Comparison of ENCODE assay signal across 8 cellular contexts in the genomic region with DNA sequence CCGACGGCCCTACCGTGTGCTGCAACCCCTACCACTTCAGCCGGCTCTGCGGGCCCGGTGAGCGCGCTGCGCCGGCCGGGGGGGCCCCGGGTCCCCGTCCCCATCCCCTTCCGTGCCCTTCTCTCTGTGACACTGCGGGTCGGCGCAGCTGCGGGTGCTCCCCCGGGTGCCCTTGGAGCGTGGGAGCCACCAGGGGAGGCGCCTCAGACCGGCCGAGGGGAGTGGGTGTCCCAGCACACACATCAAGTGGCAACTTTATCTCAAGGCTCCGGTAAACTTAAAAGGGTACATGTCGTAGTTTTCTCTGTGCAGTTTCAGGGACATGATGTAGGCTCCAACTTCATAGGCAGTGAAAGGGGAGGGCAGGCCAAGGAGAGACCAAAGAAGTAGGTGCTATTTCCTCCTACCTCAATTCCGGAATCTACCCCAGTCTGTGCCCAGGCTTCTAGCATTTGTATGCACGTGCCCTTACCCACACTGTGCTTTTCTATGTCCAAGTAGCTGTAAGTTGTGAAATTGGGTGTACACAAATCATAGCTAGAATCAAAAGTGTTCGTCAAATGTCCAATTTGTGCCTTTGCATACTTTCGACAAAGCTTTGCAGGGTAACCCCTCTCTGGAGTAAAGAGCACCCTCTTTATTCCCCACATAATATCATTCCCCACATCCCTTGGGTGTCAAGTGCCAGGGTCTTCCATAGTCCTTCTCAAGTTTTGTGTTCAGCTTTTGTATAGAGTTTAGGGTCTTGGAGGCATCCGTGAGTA. TPM values are rescaled to one million over a fixed set of nuclear protein-coding genes. Genes with fewer than 3 reads are reported as not detected.
DNase-seq lines count a peak whose midpoint lies in the region; ATAC-seq and TF ChIP-seq lines count a peak whose summit lies in the region.

No MANE protein-coding gene starts in this region.

- CTCF ChIA-PET in activated CD4-positive, alpha-beta T cell treated with anti-CD3 and anti-CD28 coated beads, Interleukin-2, amount 10 ng/mL, durations not matched to agents 7 days and 5 days (lab: Charles Lee): interaction anchor here (1.0 to 1.5 kb wide), 4 partner anchors 9 to 176 kb away, joined by 3 to 8 read pairs (median 5); no protein-coding TSS in a partner anchor

- no peaks in the 10 kb centered on the region for H3K36me3 Mint-ChIP-seq in activated CD4-positive, alpha-beta T cell treated with anti-CD3 and anti-CD28 coated beads, Interleukin-2, amount 10 ng/mL, durations not matched to agents 7 days and 5 days (ENCODE audit: low read depth)
- no peaks in the 10 kb centered on the region for H3K36me3 Mint-ChIP-seq in activated T-helper 2 cell treated with anti-CD3 and anti-CD28 coated beads, Interferon-gamma antibody, Interleukin-2, Interleukin-4, amounts not matched to agents 10 μg/mL and 5 μg/mL and 100 μg/mL, durations not matched to agents 14 hours and 24 hours and 36 hours (ENCODE audit: low read depth)

- peaks cover 24% of the 10 kb centered on the region for H3K4me1 Mint-ChIP-seq in activated CD4-positive, alpha-beta T cell treated with anti-CD3 and anti-CD28 coated beads, Interleukin-2, amount 10 ng/mL, durations not matched to agents 7 days and 5 days
- H3K4me1 Mint-ChIP-seq in activated T-helper 2 cell treated with anti-CD3 and anti-CD28 coated beads, Interferon-gamma antibody, Interleukin-2, Interleukin-4, amounts not matched to agents 10 μg/mL and 5 μg/mL and 100 μg/mL, durations not matched to agents 14 hours and 24 hours and 36 hours (ENCODE audit: low read depth): peaks cover 10% of the 10 kb centered on the region

- H3K27me3 Mint-ChIP-seq in activated CD4-positive, alpha-beta T cell treated with anti-CD3 and anti-CD28 coated beads, Interleukin-2, amount 10 ng/mL, durations not matched to agents 7 days and 5 days: peaks cover 26% of the 10 kb centered on the region
- peaks cover 23% of the 10 kb centered on the region for H3K27me3 Mint-ChIP-seq in activated T-helper 2 cell treated with anti-CD3 and anti-CD28 coated beads, Interferon-gamma antibody, Interleukin-2, Interleukin-4, amounts not matched to agents 10 μg/mL and 5 μg/mL and 100 μg/mL, durations not matched to agents 14 hours and 24 hours and 36 hours (ENCODE audit: low read depth)

- POLR2A ChIA-PET in activated CD4-positive, alpha-beta T cell treated with anti-CD3 and anti-CD28 coated beads, Interleukin-2, amount 10 ng/mL, durations not matched to agents 7 days and 5 days (lab: Charles Lee): no interaction called here

- no peaks in the 10 kb centered on the region for H3K36me3 ChIP-seq in testis (ENCODE audit: low read depth, missing control alignments)

- no peaks in the 10 kb centered on the region for H3K27me3 ChIP-seq in testis

- H3K4me3 ChIP-seq in testis: peak overlapping the region; percentile 65 to 76

- ATAC-seq in GM19467 (IDR thresholded peaks at IDR 0.05; ENCODE audit: unreplicated experiment): no peak

- no peaks in the 10 kb centered on the region for H3K9me3 ChIP-seq in testis

- H3K9me3 Mint-ChIP-seq in activated CD4-positive, alpha-beta T cell treated with anti-CD3 and anti-CD28 coated beads, Interleukin-2, amount 10 ng/mL, durations not matched to agents 7 days and 5 days: no peaks in the 10 kb centered on the region
- H3K9me3 Mint-ChIP-seq in activated T-helper 2 cell treated with anti-CD3 and anti-CD28 coated beads, Interferon-gamma antibody, Interleukin-2, Interleukin-4, amounts not matched to agents 10 μg/mL and 5 μg/mL and 100 μg/mL, durations not matched to agents 14 hours and 24 hours and 36 hours: no peaks in the 10 kb centered on the region

- TF ChIP-seq CTCF in testis (IDR thresholded peaks at IDR 0.05): no peak

- intact Hi-C loops in activated T-helper 2 cell treated with anti-CD3 and anti-CD28 coated beads, Interferon-gamma antibody, Interleukin-2, Interleukin-4, amounts not matched to agents 10 μg/mL and 5 μg/mL and 100 μg/mL, durations not matched to agents 14 hours and 24 hours and 36 hours (cut with micrococcal nuclease): loop anchor here (5.0 kb wide), 2 partner anchors 67 to 1138 kb away; a partner anchor contains a TSS
- intact Hi-C loops in testis (cut with DNase I; ENCODE audit: low total_unique reads): loop anchor here (10.0 kb wide), 2 partner anchors 71 to 141 kb away; no protein-coding TSS in a partner anchor

- H3K4me3 Mint-ChIP-seq in activated CD4-positive, alpha-beta T cell treated with anti-CD3 and anti-CD28 coated beads, Interleukin-2, amount 10 ng/mL, durations not matched to agents 7 days and 5 days: peak overlapping the region; percentile 55
- peak overlapping the region; percentile 66 for H3K4me3 Mint-ChIP-seq in activated T-helper 2 cell treated with anti-CD3 and anti-CD28 coated beads, Interferon-gamma antibody, Interleukin-2, Interleukin-4, amounts not matched to agents 10 μg/mL and 5 μg/mL and 100 μg/mL, durations not matched to agents 14 hours and 24 hours and 36 hours (ENCODE audit: low read depth)

- H3K27ac Mint-ChIP-seq in activated CD4-positive, alpha-beta T cell treated with anti-CD3 and anti-CD28 coated beads, Interleukin-2, amount 10 ng/mL, durations not matched to agents 7 days and 5 days: no peak overlapping the region
- H3K27ac Mint-ChIP-seq in activated T-helper 2 cell treated with anti-CD3 and anti-CD28 coated beads, Interferon-gamma antibody, Interleukin-2, Interleukin-4, amounts not matched to agents 10 μg/mL and 5 μg/mL and 100 μg/mL, durations not matched to agents 14 hours and 24 hours and 36 hours: no peak overlapping the region

- no peak for DNase-seq in activated CD4-positive, alpha-beta T cell treated with anti-CD3 and anti-CD28 coated beads, Interleukin-2, amount 10 ng/mL, durations not matched to agents 7 days and 5 days
- no peak for DNase-seq in activated CD4-positive, alpha-beta T cell treated with anti-CD3 and anti-CD28 coated beads, Interleukin-2, amount 50 U/mL, for 48 hours
- no peak for DNase-seq in activated T-helper 2 cell treated with anti-CD3 and anti-CD28 coated beads, Interferon-gamma antibody, Interleukin-2, Interleukin-4, amounts not matched to agents 10 μg/mL and 5 μg/mL and 100 μg/mL, durations not matched to agents 14 hours and 24 hours and 36 hours (ENCODE audit: low spot score)
- DNase-seq in kidney tubule cell (ENCODE audit: low spot score) (peak; percentile 17), testis (peak; percentile 28), anterior cingulate cortex (lab: John Stamatoyannopoulos, UW) (no peak), mesenteric fat pad (ENCODE audit: low spot score) (no peak)

- peaks cover 8% of the 10 kb centered on the region for H3K4me1 ChIP-seq in testis

- 7 to 23% methylated on average over 6 to 27 of the region's 30 CpGs for WGBS in testis, 2 donors

- no peak for TF ChIP-seq POLR2A in testis (IDR thresholded peaks at IDR 0.05)

- H3K27ac ChIP-seq in testis: no peak overlapping the region

RNA-seq across cellular contexts. Expression of a gene that starts 2.2 kb away (rescaled TPM):
- total RNA-seq in activated CD4-positive, alpha-beta T cell treated with anti-CD3 and anti-CD28 coated beads, Interleukin-2, amount 10 ng/mL, durations not matched to agents 7 days and 5 days: under 1 TPM; 0.40 TPM
- 0.43 and 0.57 TPM in 2 replicates for total RNA-seq in activated T-helper 2 cell treated with anti-CD3 and anti-CD28 coated beads, Interferon-gamma antibody, Interleukin-2, Interleukin-4, amounts not matched to agents 10 μg/mL and 5 μg/mL and 100 μg/mL, durations not matched to agents 14 hours and 24 hours and 36 hours
- 10 to 100 TPM; 17.5 to 19.4 TPM for total RNA-seq in testis
- 3.2 TPM for polyA plus RNA-seq in testis (ENCODE audit: insufficient read depth, low read depth, low replicate concordance)
- 32.2 TPM for total RNA-seq in mesenteric fat pad

Comparison
In these comparisons a context has a peak if more than half of its experiments do, and no peak if none do; other contexts are left out.
1. DNase-seq: peak in kidney tubule cell (single experiment) and testis (single experiment); none in activated CD4-positive, alpha-beta T cell treated with anti-CD3 and anti-CD28 coated beads, Interleukin-2, amount 10 ng/mL, durations not matched to agents 7 days and 5 days (single experiment), activated CD4-positive, alpha-beta T cell treated with anti-CD3 and anti-CD28 coated beads, Interleukin-2, amount 50 U/mL, for 48 hours (0 of 2), activated T-helper 2 cell treated with anti-CD3 and anti-CD28 coated beads, Interferon-gamma antibody, Interleukin-2, Interleukin-4, amounts not matched to agents 10 μg/mL and 5 μg/mL and 100 μg/mL, durations not matched to agents 14 hours and 24 hours and 36 hours (single experiment), anterior cingulate cortex (0 of 58) and mesenteric fat pad (single experiment).
2. RNA of a gene that starts 2.2 kb away (total RNA-seq): 32.2 TPM in mesenteric fat pad (single experiment) and 17.5 to 19.4 TPM in testis; 0.43 to 0.57 TPM in activated T-helper 2 cell treated with anti-CD3 and anti-CD28 coated beads, Interferon-gamma antibody, Interleukin-2, Interleukin-4, amounts not matched to agents 10 μg/mL and 5 μg/mL and 100 μg/mL, durations not matched to agents 14 hours and 24 hours and 36 hours and 0.40 TPM in activated CD4-positive, alpha-beta T cell treated with anti-CD3 and anti-CD28 coated beads, Interleukin-2, amount 10 ng/mL, durations not matched to agents 7 days and 5 days; every median in the first group is over 10 times any median in the second.